ENCODE assay signal across 8 cellular contexts in genomic region chr17:74429604-74430384, GRCh38. TPM values are rescaled to one million over a fixed set of nuclear protein-coding genes. Genes with fewer than 3 reads are reported as not detected.
DNase-seq lines count a peak whose midpoint lies in the region; ATAC-seq and TF ChIP-seq lines count a peak whose summit lies in the region.

No MANE protein-coding gene starts in this region.

- no peak for TF ChIP-seq CTCF in Peyer's patch (IDR thresholded peaks at IDR 0.05)

- H3K4me3 ChIP-seq in Peyer's patch (peak overlapping the region in 3 of 4 donors; percentile 57 to 91 (median 78)), right cardiac atrium (ENCODE audit: low read length) (peak overlapping the region; percentile 57), skin epidermis (peak overlapping the region in 3 of 7 experiments; percentile 39 to 53 (median 48))

- no peaks in the 10 kb centered on the region for H3K36me3 ChIP-seq in Peyer's patch

- ATAC-seq in GM21367 (IDR thresholded peaks at IDR 0.05; ENCODE audit: unreplicated experiment) (peak; percentile 11), right cardiac atrium (peak; percentile 34 to 48)

- H3K27me3 ChIP-seq in Peyer's patch (no peaks in the 10 kb centered on the region), right cardiac atrium (ENCODE audit: control insufficient read depth, insufficient read depth) (no peaks in the 10 kb centered on the region)

- intact Hi-C loops in right cardiac atrium (cut with DNase I): no loop called here

- peak in 1 of 2 donors; percentile 59 for TF ChIP-seq POLR2A in Peyer's patch (IDR thresholded peaks at IDR 0.05)

- H3K4me1 ChIP-seq in Peyer's patch (peaks cover 13 to 61% (median 18%) of the 10 kb centered on the region in 4 donors), right cardiac atrium (ENCODE audit: control insufficient read depth, insufficient read depth, low read length) (peaks cover 7% of the 10 kb centered on the region)

- H3K9me3 ChIP-seq in Peyer's patch (no peaks in the 10 kb centered on the region), right cardiac atrium (ENCODE audit: control insufficient read depth, low read length) (no peaks in the 10 kb centered on the region)

- 57% methylated on average over 19 of the region's 19 CpGs for WGBS in right cardiac atrium

- H3K27ac ChIP-seq in Peyer's patch (peak overlapping the region; percentile 60 to 99 (median 96)), right cardiac atrium (ENCODE audit: low read length) (peak overlapping the region; percentile 63), skin epidermis (peak overlapping the region in 17 of 21 experiments; percentile 48 to 91 (median 76))

- DNase-seq in Peyer's patch (peak in 1 of 3 donors; percentile 77), right cardiac atrium (peak in 2 of 3 donors; percentile 69 to 72), NCI-H2227 (lab: John Stamatoyannopoulos, UW; ENCODE audit: unreplicated experiment) (no peak), DMS79 (lab: John Stamatoyannopoulos, UW) (no peak), SK-N-DZ (ENCODE audit: low spot score) (no peak), GM19240 (ENCODE audit: insufficient read length, low spot score) (no peak)

RNA-seq across cellular contexts. Expression of gene GPRC5C, which starts 2.1 kb away (rescaled TPM):
- 100 to 1,000 TPM in 2 of 4 donors, 10 to 100 TPM in 2; 61.1 to 173 (median 107) TPM for total RNA-seq in Peyer's patch
- 10 to 100 TPM; 27.3 to 40.8 (median 32.1) TPM for total RNA-seq in right cardiac atrium
- polyA plus RNA-seq in right cardiac atrium: 26.5 TPM
- polyA plus RNA-seq in SK-N-DZ (2014; cell fraction: cytosol; rRNA removed): 0.30 TPM in 1 of 2 replicates, not detected in the other
- polyA plus RNA-seq in SK-N-DZ (2014; cell fraction: nucleus; rRNA removed): not detected in 2 replicates

RNA-seq across cellular contexts. Expression of gene CD300A, which starts 36.6 kb away (rescaled TPM):
- total RNA-seq in Peyer's patch (10 to 100 TPM in 1 of 4 donors, 1 to 10 TPM in 3; 1.1 to 61.1 (median 6.8) TPM), right cardiac atrium (1 to 10 TPM; 4.8 to 5.7 (median 5.4) TPM)
- polyA plus RNA-seq in right cardiac atrium: 2.2 TPM
- polyA plus RNA-seq in SK-N-DZ (2014; cell fraction: cytosol; rRNA removed): not detected in 2 replicates
- polyA plus RNA-seq in SK-N-DZ (2014; cell fraction: nucleus; rRNA removed): not detected in 2 replicates

Comparison
In these comparisons a context has a peak if more than half of its experiments do, and no peak if none do; other contexts are left out.
1. DNase-seq: peak in right cardiac atrium (2 of 3); none in NCI-H2227 (single experiment), DMS79 (single experiment), SK-N-DZ (single experiment) and GM19240 (single experiment).
2. Peak in every context shown above with its lines, with median percentiles within 50 percentile points of each other: H3K27ac ChIP-seq.